In genomic region chr1:72283204-72284083, GRCh38 we compare ENCODE assay signal across 8 cellular contexts. TPM values are rescaled to one million over a fixed set of nuclear protein-coding genes. Genes with fewer than 3 reads are reported as not detected.
DNase-seq lines count a peak whose midpoint lies in the region; ATAC-seq, FAIRE-seq and TF ChIP-seq lines count a peak whose summit lies in the region.

No MANE protein-coding gene starts in this region.

- H3K27me3 ChIP-seq in astrocyte (ENCODE audit: insufficient read depth, low read length), result no peaks in the 10 kb centered on the region
- H3K27me3 ChIP-seq in right atrium auricular region, result no peaks in the 10 kb centered on the region
- peaks cover 0 to 3% (median 0%) of the 10 kb centered on the region in 4 donors for H3K27me3 ChIP-seq in pancreas

- no peaks in the 10 kb centered on the region for H3K27me3 Mint-ChIP-seq in astrocyte (ENCODE audit: low read depth, unreplicated experiment)

- H3K79me2 ChIP-seq in astrocyte (ENCODE audit: insufficient read depth, low read length), result peaks cover 6% of the 10 kb centered on the region

- peak overlapping the region; percentile 97 for H3K9ac ChIP-seq in astrocyte (ENCODE audit: low read length)

- H3K4me2 ChIP-seq in astrocyte (ENCODE audit: low read length), result peak overlapping the region; percentile 92

- peak overlapping the region; percentile 79 for H2AFZ ChIP-seq in astrocyte (ENCODE audit: low read depth, low read length)

- H3K9me3 Mint-ChIP-seq in astrocyte (ENCODE audit: unreplicated experiment), result no peaks in the 10 kb centered on the region

- 0 to 1% methylated on average over 59 of the region's 59 CpGs for WGBS in pancreas, 2 donors

- H3K27ac ChIP-seq in astrocyte (ENCODE audit: low read depth, low read length), result peak overlapping the region; percentile 96
- H3K27ac ChIP-seq in right atrium auricular region, result peak overlapping the region; percentile 78 to 83
- peak overlapping the region; percentile 19 to 88 (median 74) for H3K27ac ChIP-seq in pancreas

- H3K36me3 ChIP-seq in astrocyte (ENCODE audit: insufficient read depth, low read length), result no peaks in the 10 kb centered on the region
- no peaks in the 10 kb centered on the region for H3K36me3 ChIP-seq in right atrium auricular region
- no peaks in the 10 kb centered on the region for H3K36me3 ChIP-seq in pancreas

- ATAC-seq in GM18867 (IDR thresholded peaks at IDR 0.05; ENCODE audit: unreplicated experiment) (peak; percentile 14), pancreas (peak; percentile 67 to 87 (median 80))

- no peak overlapping the region for H3K27ac Mint-ChIP-seq in astrocyte (ENCODE audit: unreplicated experiment)

- H3K4me1 ChIP-seq in astrocyte (ENCODE audit: insufficient read depth, low read length) (peaks cover 6% of the 10 kb centered on the region), right atrium auricular region (peaks cover 0 to 10% of the 10 kb centered on the region in 2 donors), pancreas (peaks cover 0 to 6% (median 0%) of the 10 kb centered on the region in 3 donors)

- no peaks in the 10 kb centered on the region for H3K36me3 Mint-ChIP-seq in astrocyte (ENCODE audit: low read depth, unreplicated experiment)

- intact Hi-C loops in pancreas (cut with DNase I), result no loop called here

- no peak for TF ChIP-seq CTCF in astrocyte (IDR thresholded peaks at IDR 0.05; ENCODE audit: insufficient read depth, low read depth, low read length)
- no peak for TF ChIP-seq CTCF in right atrium auricular region (IDR thresholded peaks at IDR 0.05)
- TF ChIP-seq CTCF in pancreas (IDR thresholded peaks at IDR 0.05), result no peak

- H3K9me3 ChIP-seq in astrocyte (ENCODE audit: insufficient read depth, low read depth, low read length), result no peaks in the 10 kb centered on the region
- no peaks in the 10 kb centered on the region for H3K9me3 ChIP-seq in right atrium auricular region
- no peaks in the 10 kb centered on the region for H3K9me3 ChIP-seq in pancreas

- FAIRE-seq in HTR-8/SVneo (lab: Jason Lieb, UNC), result peak; percentile 42
- FAIRE-seq in astrocyte (lab: Jason Lieb, UNC), result no peak
- FAIRE-seq in pancreas (lab: Jason Lieb, UNC), result no peak

- in situ Hi-C loops in ACHN (cut with HindIII; ENCODE audit: low pct_ligation_motif_present, low pct_unique_long_range_greater_than_20kb, low sequenced_read_pairs), result no loop called here

- DNase-seq in ACHN, result peak; percentile 64
- no peak for DNase-seq in HTR-8/SVneo (ENCODE audit: insufficient read length, low spot score)
- DNase-seq in NOMO-1 treated with DMSO at 0.1 percent for 48 hours (lab: John Stamatoyannopoulos, UW; ENCODE audit: unreplicated experiment), result peak; percentile 58
- DNase-seq in astrocyte (ENCODE audit: low read depth), result peak; percentile 69
- peak; percentile 69 for DNase-seq in right atrium auricular region (ENCODE audit: low spot score)
- peak; percentile 39 to 75 (median 51) for DNase-seq in pancreas
- no peak for DNase-seq in GDM1 (lab: John Stamatoyannopoulos, UW)

- H3K4me3 Mint-ChIP-seq in astrocyte (ENCODE audit: unreplicated experiment), result no peak overlapping the region

- H4K20me1 ChIP-seq in astrocyte (ENCODE audit: insufficient read depth, low read length), result no peaks in the 10 kb centered on the region

- peaks cover 12% of the 10 kb centered on the region for H3K4me1 Mint-ChIP-seq in astrocyte (ENCODE audit: low read depth, unreplicated experiment)

- H3K4me3 ChIP-seq in astrocyte (ENCODE audit: insufficient read depth, low read depth, low read length), result peak overlapping the region; percentile 91
- H3K4me3 ChIP-seq in right atrium auricular region, result peak overlapping the region; percentile 58 to 62
- peak overlapping the region; percentile 32 to 52 (median 42) for H3K4me3 ChIP-seq in pancreas

RNA-seq across cellular contexts. Expression of gene NEGR1, which starts 1.1 kb away (rescaled TPM):
- total RNA-seq in astrocyte (7.4 and 8.6 TPM in 2 replicates), right atrium auricular region (1 to 10 TPM; 9.3 to 9.9 TPM), pancreas (1 to 10 TPM; 1.2 to 9.3 (median 4.2) TPM)
- polyA plus RNA-seq in pancreas, result 1 to 10 TPM; 1.5 to 3.7 TPM

Comparison
In these comparisons a context has a peak if more than half of its experiments do, and no peak if none do; other contexts are left out.
1. DNase-seq: peak in ACHN (single experiment), NOMO-1 treated with DMSO at 0.1 percent for 48 hours (single experiment), astrocyte (single experiment), right atrium auricular region (single experiment) and pancreas (6 of 6); none in HTR-8/SVneo (single experiment) and GDM1 (single experiment).
2. Peak in every context shown above with its lines, with median percentiles within 50 percentile points of each other: H3K27ac ChIP-seq and H3K4me3 ChIP-seq.